ENCODE assay signal across 8 cellular contexts in the genomic region with DNA sequence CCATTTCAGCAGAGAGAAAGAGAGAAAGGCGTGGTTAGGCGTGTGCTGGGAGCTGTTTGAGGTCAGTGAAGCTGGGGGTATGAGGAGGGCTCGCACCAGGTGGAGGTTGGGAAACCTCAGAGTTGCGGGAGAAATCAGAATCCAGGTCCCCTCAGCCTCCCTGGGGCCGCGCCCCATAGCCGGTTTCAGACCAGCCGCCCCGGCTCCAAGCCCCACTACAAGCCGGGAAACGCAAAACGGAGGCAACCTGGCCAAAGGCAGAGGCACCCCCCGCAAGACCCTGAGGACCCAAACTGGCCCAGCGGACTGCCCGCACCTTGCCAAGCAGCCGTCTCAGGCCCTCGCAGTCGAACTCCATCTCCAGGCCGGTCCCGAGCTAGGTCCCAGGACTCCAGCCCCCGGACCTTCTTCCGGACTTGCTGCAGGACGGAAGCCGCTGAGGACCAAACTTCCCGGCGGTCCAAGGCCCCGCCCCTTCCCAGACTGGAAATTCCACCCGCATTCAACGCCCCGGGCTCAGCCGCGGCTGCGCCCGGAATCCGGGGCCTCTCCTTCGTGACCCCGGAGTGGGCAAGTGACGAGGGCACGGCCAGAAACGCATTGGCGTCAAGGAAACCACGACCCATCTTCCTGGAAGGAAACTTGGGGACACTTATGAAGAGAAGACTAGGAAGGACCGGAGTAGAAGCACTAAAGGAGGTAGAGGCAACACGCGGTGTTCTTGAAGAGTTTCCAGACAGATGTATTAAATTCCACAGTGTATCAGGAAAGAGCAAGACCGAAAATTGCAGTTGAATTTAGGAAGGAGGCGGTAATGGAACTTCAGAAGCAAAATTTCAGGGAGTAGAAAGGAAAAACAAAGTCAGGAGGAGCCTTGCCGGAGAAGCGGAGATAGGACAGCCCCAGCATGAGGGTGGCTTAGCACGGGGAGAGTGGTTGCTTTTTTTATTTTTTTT. TPM values are rescaled to one million over a fixed set of nuclear protein-coding genes. Genes with fewer than 3 reads are reported as not detected.
A peak's percentile ranks its signal among the peaks of the same experiment; 100 is the strongest.
DNase-seq lines count a peak whose midpoint lies in the region; ATAC-seq and TF ChIP-seq lines count a peak whose summit lies in the region.

A gene (minus strand): TSS at position 438 of the 956 bp plus-strand sequence. CDS start 80 bp downstream, at position 358.

- peak; percentile 48 for ATAC-seq in GM18858 (IDR thresholded peaks at IDR 0.05; ENCODE audit: unreplicated experiment)
- ATAC-seq in HG03095 (IDR thresholded peaks at IDR 0.05; ENCODE audit: unreplicated experiment), result peak; percentile 53
- peak; percentile 98 to 99 (median 99) for ATAC-seq in right lobe of liver

- intact Hi-C loops in right lobe of liver (cut with DNase I), result no loop called here

- DNase-seq in ACHN (peak; percentile 81), NCI-H510A (lab: John Stamatoyannopoulos, UW) (peak; percentile 65), right lobe of liver (peak; percentile 89 to 92 (median 90))
- DNase-seq in activated CD4-positive, alpha-beta T cell treated with anti-CD3 and anti-CD28 coated beads, Interleukin-2, amount 50 U/mL, for 48 hours, result peak; percentile 80 to 86
- DNase-seq in stimulated activated CD4-positive, alpha-beta T cell treated with anti-CD3 and anti-CD28 coated beads, Interleukin-4, amount 100 ng/mL, for 1 hour, result peak; percentile 65

- in situ Hi-C loops in ACHN (cut with HindIII; ENCODE audit: low pct_ligation_motif_present, low pct_unique_long_range_greater_than_20kb, low sequenced_read_pairs), result no loop called here

- H3K9me3 ChIP-seq in ectodermal cell (ENCODE audit: control insufficient read depth, low read length) (no peaks in the 10 kb centered on the region), right lobe of liver (no peaks in the 10 kb centered on the region)

- no peak for TF ChIP-seq CTCF in right lobe of liver (IDR thresholded peaks at IDR 0.05)

- TF ChIP-seq POLR2A in right lobe of liver (IDR thresholded peaks at IDR 0.05), result peak; percentile 74

- H3K27ac ChIP-seq in ectodermal cell (ENCODE audit: insufficient read depth, low read depth, low read length, poor library complexity, severe bottlenecking), result peak within 1 kb of the TSS; percentile 65
- H3K27ac ChIP-seq in right lobe of liver, result peak within 1 kb of the TSS; percentile 43 to 74 (median 71)

- WGBS in ectodermal cell, 2 experiments, result 0 to 1% methylated on average over 50 of the region's 50 CpGs
- under 1% methylated on average over 43 of the region's 50 CpGs for WGBS in right lobe of liver (ENCODE audit: insufficient coverage, low coverage, low lambda C conversion rate, missing lambda C conversion rate)

- H3K36me3 ChIP-seq in ectodermal cell (ENCODE audit: control insufficient read depth, insufficient read depth, low read length), result no peaks in the 10 kb centered on the region
- H3K36me3 ChIP-seq in right lobe of liver, result no peaks in the 10 kb centered on the region

- H3K4me1 ChIP-seq in ectodermal cell (ENCODE audit: control insufficient read depth, insufficient read depth, low read length) (peaks cover 5% of the 10 kb centered on the region), right lobe of liver (peaks cover 0 to 23% (median 6%) of the 10 kb centered on the region in 4 donors)

- H3K4me3 ChIP-seq in ectodermal cell (ENCODE audit: insufficient read depth, low read depth, low read length) (peak within 1 kb of the TSS; percentile 90), right lobe of liver (peak within 1 kb of the TSS; percentile 92 to 97 (median 96))

- no peaks in the 10 kb centered on the region for H3K27me3 ChIP-seq in ectodermal cell (ENCODE audit: control insufficient read depth, insufficient read depth, low read length, poor library complexity, severe bottlenecking)
- H3K27me3 ChIP-seq in right lobe of liver, result no peaks in the 10 kb centered on the region

RNA-seq across cellular contexts. Expression of the gene that starts here (rescaled TPM):
- 10.2 TPM for polyA plus RNA-seq in ectodermal cell (2013, experiment 1 of 4)
- 8.9 TPM for polyA plus RNA-seq in ectodermal cell (2013, experiment 2 of 4)
- polyA plus RNA-seq in ectodermal cell (2013, experiment 3 of 4), result 8.8 TPM
- 8.6 TPM for polyA plus RNA-seq in ectodermal cell (2013, experiment 4 of 4)
- total RNA-seq in right lobe of liver, result 10 to 100 TPM in 2 of 6 experiments, 1 to 10 TPM in 4; 9.5 to 18.1 (median 9.9) TPM

Comparison
In these comparisons a context has a peak if more than half of its experiments do, and no peak if none do; other contexts are left out.
1. Peak in every context shown above with its lines: DNase-seq, ATAC-seq, H3K4me3 ChIP-seq and H3K27ac ChIP-seq.
2. ATAC-seq: peak in every context shown above with its lines; median percentile 99 in right lobe of liver; 53 in HG03095; 48 in GM18858.